14 cellular contexts compared by ENCODE assay signal in genomic region chr11:95055273-95055897, GRCh38. TPM values are rescaled to one million over a fixed set of nuclear protein-coding genes. Genes with fewer than 3 reads are reported as not detected.
A peak's percentile ranks its signal among the peaks of the same experiment; 100 is the strongest.
DNase-seq lines count a peak whose midpoint lies in the region; ATAC-seq lines count a peak whose summit lies in the region.
"Had no signal": no experiment of that assay in that cellular context is flagged by ENCODE, and none has a peak within 500 bp of the region (broad histone marks: within the 10 kb centered on the region; RNA-seq: fewer than 3 reads in every experiment).

No MANE protein-coding gene starts in this region.

- no peak overlapping the region for H2AK5ac ChIP-seq in trophoblast cell (ENCODE audit: low read length)

- no peaks in the 10 kb centered on the region for H3K79me2 ChIP-seq in trophoblast cell (ENCODE audit: control insufficient read depth, insufficient read depth, low read length, poor library complexity)

- H3K79me1 ChIP-seq in trophoblast cell (ENCODE audit: low read length) = no peaks in the 10 kb centered on the region

- no peak overlapping the region for H3K4me2 ChIP-seq in trophoblast cell (ENCODE audit: low read length)

- H4K91ac ChIP-seq in trophoblast cell (ENCODE audit: low read depth, low read length) = no peak overlapping the region

- no peak overlapping the region for H2AFZ ChIP-seq in trophoblast cell (ENCODE audit: insufficient read depth, low read length, poor library complexity)

- ATAC-seq in GM18499 (IDR thresholded peaks at IDR 0.05; ENCODE audit: insufficient read depth, unreplicated experiment) (peak; percentile 99), GM19455 (IDR thresholded peaks at IDR 0.05; ENCODE audit: unreplicated experiment) (peak; percentile 80), HG02763 (IDR thresholded peaks at IDR 0.05; ENCODE audit: unreplicated experiment) (peak; percentile 89), HG03432 (IDR thresholded peaks at IDR 0.05; ENCODE audit: unreplicated experiment) (peak; percentile 99)
- ATAC-seq: left cardiac atrium, natural killer cell had no signal

- no CpG with 5 or more reads among the region's 2 CpGs for WGBS in trophoblast cell (ENCODE audit: extremely low coverage, insufficient coverage, insufficient read length)

- H3K27ac ChIP-seq in trophoblast cell (ENCODE audit: low read depth, low read length) (no peak overlapping the region), caudate nucleus (ENCODE audit: low read depth, low read length) (no peak overlapping the region)

- H3K9me3 ChIP-seq in trophoblast cell (ENCODE audit: insufficient read depth, low read depth, low read length) = peaks cover 4% of the 10 kb centered on the region

- no peak overlapping the region for H2BK5ac ChIP-seq in trophoblast cell (ENCODE audit: low read depth, low read length, poor library complexity)

- no peak overlapping the region for H3K4ac ChIP-seq in trophoblast cell (ENCODE audit: low read depth, low read length)

- no peak overlapping the region for H3K14ac ChIP-seq in trophoblast cell (ENCODE audit: low read length)

- H3K27me3 ChIP-seq in trophoblast cell (ENCODE audit: insufficient read depth, low read length) = peaks cover 5% of the 10 kb centered on the region

- H3K9ac ChIP-seq in trophoblast cell (ENCODE audit: low read length) = no peak overlapping the region

- no peak overlapping the region for H3K4me3 ChIP-seq in trophoblast cell (ENCODE audit: low read depth, low read length)

- H3K36me3 ChIP-seq in trophoblast cell (ENCODE audit: control insufficient read depth in 1 of 2, insufficient read depth in 2 of 2, low read length in 2 of 2) = no peaks in the 10 kb centered on the region

- no peak overlapping the region for H2BK12ac ChIP-seq in trophoblast cell (ENCODE audit: low read length)

- H4K12ac ChIP-seq in trophoblast cell (ENCODE audit: low read depth, low read length) = no peak overlapping the region

- DNase-seq in trophoblast cell (no peak), caudate nucleus (lab: John Stamatoyannopoulos, UW) (no peak), activated gamma-delta T cell (lab: John Stamatoyannopoulos, UW) (no peak)
- DNase-seq in activated T-cell treated with anti-CD3 and anti-CD28 coated beads, Interleukin-2, amount 50 U/mL, for 1 hour = no peak
- DNase-seq: dermis blood vessel endothelial cell, left cardiac atrium, natural killer cell, NCI-H446, RPMI8226, T1000 had no signal

- H3K4me1 ChIP-seq in trophoblast cell (ENCODE audit: control insufficient read depth in 1 of 2, insufficient read depth in 2 of 2, low read length in 2 of 2) = no peaks in the 10 kb centered on the region

- no peak overlapping the region for H2BK120ac ChIP-seq in trophoblast cell (ENCODE audit: insufficient read depth, low read length, poor library complexity)

- no peak overlapping the region for H3K23ac ChIP-seq in trophoblast cell (ENCODE audit: low read length)

- no peak overlapping the region for H4K8ac ChIP-seq in trophoblast cell (ENCODE audit: low read depth, low read length)

- no peak overlapping the region for H3K18ac ChIP-seq in trophoblast cell (ENCODE audit: low read length)

RNA-seq across cellular contexts. Expression of gene KDM4F, which starts 6.2 kb away (rescaled TPM):
- polyA plus RNA-seq in trophoblast cell (2013) = not detected in 2 replicates

RNA-seq across cellular contexts. Expression of gene SRSF8, which starts 11.3 kb away (rescaled TPM):
- 18.6 and 18.9 TPM in 2 replicates for polyA plus RNA-seq in trophoblast cell (2013)

RNA-seq across cellular contexts. Expression of gene KDM4E, which starts 30.3 kb away (rescaled TPM):
- not detected in 2 replicates for polyA plus RNA-seq in trophoblast cell (2013)

RNA-seq across cellular contexts. Expression of gene ENDOD1, which starts 34.3 kb away (rescaled TPM):
- 24.8 and 25.3 TPM in 2 replicates for polyA plus RNA-seq in trophoblast cell (2013)
